Comparison of ENCODE assay signal across 32 cellular contexts in the genomic region with DNA sequence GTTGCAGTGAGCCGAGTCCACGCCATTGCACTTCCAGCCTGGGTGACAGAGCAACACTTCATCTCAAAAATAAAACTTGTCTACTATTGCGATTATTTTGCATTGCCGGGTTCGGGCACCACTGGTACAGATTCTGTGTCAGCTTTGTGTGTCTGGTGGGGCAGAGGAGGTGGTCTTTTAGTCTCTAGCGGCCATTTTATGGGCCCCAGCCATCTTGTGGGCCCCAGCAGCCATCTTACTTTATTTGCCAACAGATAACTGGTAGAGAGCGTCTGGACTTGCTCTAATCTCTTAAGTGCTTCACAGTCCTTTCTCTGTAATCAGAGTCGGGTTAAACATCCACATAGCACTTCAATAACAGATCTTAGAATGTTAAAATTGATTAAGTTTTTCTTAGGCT.
"Had no signal": no experiment of that assay in that cellular context is flagged by ENCODE, and none has a peak within 500 bp of the region (broad histone marks: within the 10 kb centered on the region; RNA-seq: fewer than 3 reads in every experiment).

No MANE protein-coding gene starts in this region.

- ATAC-seq: foreskin keratinocyte; heart left ventricle; left colon; pancreas; sciatic nerve; stimulated activated memory B cell treated with anti-CD40 and anti-IgM and Interleukin-4, amounts not matched to agents 10 μg/mL and 1 μg/mL and 100 μg/mL, for 72 hours; T-helper 17 cell; upper lobe of right lung had no signal

- FAIRE-seq: bronchial epithelial cell, kidney, pancreas had no signal

- H3K4me3 ChIP-seq: esophagus muscularis mucosa, heart left ventricle, pancreas, prostate gland, skin epidermis, suprapubic skin, tibial artery, upper lobe of right lung had no signal

- H3K4me1 ChIP-seq: foreskin keratinocyte, pancreas, prostate gland, upper lobe of right lung had no signal

- DNase-seq: activated CD4-positive, alpha-beta T cell treated with anti-CD3 and anti-CD28 coated beads, Interleukin-2, amount 50 U/mL, for 4 hours; activated CD8-positive, alpha-beta memory T cell treated with anti-CD3 and anti-CD28 coated beads, Interleukin-2, amount 50 U/mL, for 4 hours; activated naive CD4-positive, alpha-beta T cell; activated T-cell treated with anti-CD3 and anti-CD28 coated beads, Interleukin-2, amount 50 U/mL, for 1 hour; anterior cingulate cortex; endodermal cell; foreskin keratinocyte; heart left ventricle; hypothalamus; immature natural killer cell; kidney; left colon; naive B cell; nephron progenitor cell; pancreas; retina; stimulated activated CD4-positive, alpha-beta T cell treated with anti-CD3 and anti-CD28 coated beads, Interleukin-12 subunit alpha, Interleukin-12 subunit beta, amount 100 ng/mL, for 4 hours; stimulated activated CD4-positive, alpha-beta T cell treated with anti-CD3 and anti-CD28 coated beads, Interleukin-4, amount 100 ng/mL, for 1 hour; T-helper 17 cell; T1000; tibial artery; upper lobe of right lung had no signal

- H3K27me3 ChIP-seq: esophagus muscularis mucosa, foreskin keratinocyte, heart left ventricle, pancreas, suprapubic skin, tibial artery, upper lobe of right lung had no signal

- H3K9me3 Mint-ChIP-seq: central memory CD8-positive, alpha-beta T cell; dendritic cell treated with granulocyte-macrophage colony-stimulating factor and Interleukin-4, amounts not matched to agents 40 ng/mL and 50 ng/mL, for 4 days; endodermal cell; immature natural killer cell; mesothelial cell of epicardium; naive B cell; nephron progenitor cell; stimulated activated memory B cell treated with anti-CD40 and anti-IgM and Interleukin-4, amounts not matched to agents 10 μg/mL and 1 μg/mL and 100 μg/mL, for 72 hours had no signal

- H3K9me3 ChIP-seq: esophagus muscularis mucosa, heart left ventricle, pancreas, prostate gland, suprapubic skin, tibial artery, upper lobe of right lung had no signal

- H3K27ac ChIP-seq: esophagus muscularis mucosa, foreskin keratinocyte, heart left ventricle, pancreas, prostate gland, skin epidermis, suprapubic skin, tibial artery, upper lobe of right lung had no signal

- H3K27ac Mint-ChIP-seq: dendritic cell treated with granulocyte-macrophage colony-stimulating factor and Interleukin-4, amounts not matched to agents 40 ng/mL and 50 ng/mL, for 4 days; endodermal cell; mesothelial cell of epicardium; nephron progenitor cell; stimulated activated memory B cell treated with anti-CD40 and anti-IgM and Interleukin-4, amounts not matched to agents 10 μg/mL and 1 μg/mL and 100 μg/mL, for 72 hours had no signal

- H3K27me3 Mint-ChIP-seq: central memory CD8-positive, alpha-beta T cell; dendritic cell treated with granulocyte-macrophage colony-stimulating factor and Interleukin-4, amounts not matched to agents 40 ng/mL and 50 ng/mL, for 4 days; naive B cell; stimulated activated memory B cell treated with anti-CD40 and anti-IgM and Interleukin-4, amounts not matched to agents 10 μg/mL and 1 μg/mL and 100 μg/mL, for 72 hours; T-helper 17 cell had no signal

- H3K4me3 Mint-ChIP-seq: central memory CD8-positive, alpha-beta T cell; dendritic cell treated with granulocyte-macrophage colony-stimulating factor and Interleukin-4, amounts not matched to agents 40 ng/mL and 50 ng/mL, for 4 days; endodermal cell; immature natural killer cell; mesothelial cell of epicardium; naive B cell; nephron progenitor cell; stimulated activated memory B cell treated with anti-CD40 and anti-IgM and Interleukin-4, amounts not matched to agents 10 μg/mL and 1 μg/mL and 100 μg/mL, for 72 hours had no signal
